9 cellular contexts compared by ENCODE assay signal in genomic region chrX:40922307-40922706, GRCh38.
DNase-seq lines count a peak whose midpoint lies in the region; ATAC-seq and TF ChIP-seq lines count a peak whose summit lies in the region.
"Had no signal": no experiment of that assay in that cellular context is flagged by ENCODE, and none has a peak within 500 bp of the region (broad histone marks: within the 10 kb centered on the region; RNA-seq: fewer than 3 reads in every experiment).

No MANE protein-coding gene starts in this region.

- H3K36me3 ChIP-seq in brain microvascular endothelial cell (replicated peaks) = no peaks in the 10 kb centered on the region
- H3K36me3 ChIP-seq in neural progenitor cell = no peaks in the 10 kb centered on the region
- H3K36me3 ChIP-seq in sigmoid colon = no peaks in the 10 kb centered on the region

- TF ChIP-seq POLR2A in sigmoid colon (IDR thresholded peaks at IDR 0.05) = no peak

- H3K27me3 Mint-ChIP-seq in neural progenitor cell (ENCODE audit: insufficient read depth, low read depth) = no peaks in the 10 kb centered on the region

- H3K9me3 Mint-ChIP-seq in neural progenitor cell = peaks cover 9% of the 10 kb centered on the region

- no peaks in the 10 kb centered on the region for H3K4me1 Mint-ChIP-seq in neural progenitor cell

- WGBS in sigmoid colon, 2 donors = 13 to 48% methylated on average over 7 of the region's 7 CpGs

- no peak overlapping the region for H3K27ac Mint-ChIP-seq in neural progenitor cell

- H3K79me2 ChIP-seq in neural progenitor cell (ENCODE audit: low read depth) = no peaks in the 10 kb centered on the region

- TF ChIP-seq EP300 in sigmoid colon (IDR thresholded peaks at IDR 0.05) = no peak

- no peaks in the 10 kb centered on the region for H3K9me3 ChIP-seq in neural progenitor cell (ENCODE audit: low read depth)
- no peaks in the 10 kb centered on the region for H3K9me3 ChIP-seq in sigmoid colon

- no peaks in the 10 kb centered on the region for H3F3A ChIP-seq in neural progenitor cell (ENCODE audit: low read depth)

- H3K36me3 Mint-ChIP-seq in neural progenitor cell = no peaks in the 10 kb centered on the region

- no peak for ATAC-seq in HG02938 (IDR thresholded peaks at IDR 0.05; ENCODE audit: unreplicated experiment)
- no peak for ATAC-seq in GM21390 (IDR thresholded peaks at IDR 0.05; ENCODE audit: unreplicated experiment)
- no peak for ATAC-seq in HG02885 (IDR thresholded peaks at IDR 0.05; ENCODE audit: poor library complexity, unreplicated experiment)

- TF ChIP-seq CTCF in GM12864 (IDR thresholded peaks at IDR 0.05; ENCODE audit: low read depth, low read length, missing control alignments) (peak; percentile 6), brain microvascular endothelial cell (IDR thresholded peaks at IDR 0.05; ENCODE audit: low read depth, low read length, missing control alignments) (peak; percentile 49), neural progenitor cell (IDR thresholded peaks at IDR 0.05) (peak; percentile 55), sigmoid colon (IDR thresholded peaks at IDR 0.05) (no peak)

- in situ Hi-C loops in brain microvascular endothelial cell (cut with HindIII; ENCODE audit: low pct_ligation_motif_present, low sequenced_read_pairs) = no loop called here

- H3K4me3 Mint-ChIP-seq in neural progenitor cell = no peak overlapping the region

- DNase-seq in GM12864 (ENCODE audit: low read depth) (no peak), M059J (ENCODE audit: low read depth) (peak; percentile 92), brain microvascular endothelial cell (peak; percentile 76), neural progenitor cell (ENCODE audit: low spot score) (peak; percentile 68), sigmoid colon (no peak)
- DNase-seq: stimulated activated CD4-positive, alpha-beta T cell treated with anti-CD3 and anti-CD28 coated beads, Interleukin-2, amount 100 ng/mL, for 48 hours had no signal

- H3K9ac ChIP-seq in neural progenitor cell = no peak overlapping the region

- H3K27me3 ChIP-seq in brain microvascular endothelial cell (replicated peaks) (no peaks in the 10 kb centered on the region), neural progenitor cell (no peaks in the 10 kb centered on the region), sigmoid colon (no peaks in the 10 kb centered on the region)

- H4K20me1 ChIP-seq in neural progenitor cell (ENCODE audit: low read depth) = no peaks in the 10 kb centered on the region

- intact Hi-C loops in sigmoid colon (cut with DNase I) = no loop called here

- H3K4me2 ChIP-seq in neural progenitor cell = no peak overlapping the region

- no peak overlapping the region for H2AFZ ChIP-seq in neural progenitor cell (replicated peaks)

- no peaks in the 10 kb centered on the region for H3K4me1 ChIP-seq in neural progenitor cell
- no peaks in the 10 kb centered on the region for H3K4me1 ChIP-seq in sigmoid colon

- H3K4me3 ChIP-seq in GM12864 (ENCODE audit: low read depth, low read length) = no peak overlapping the region
- H3K4me3 ChIP-seq in brain microvascular endothelial cell (ENCODE audit: low read depth, low read length) = no peak overlapping the region
- H3K4me3 ChIP-seq in neural progenitor cell = no peak overlapping the region
- H3K4me3 ChIP-seq in sigmoid colon = no peak overlapping the region

- peak overlapping the region; percentile 9 for H3K27ac ChIP-seq in brain microvascular endothelial cell
- no peak overlapping the region for H3K27ac ChIP-seq in neural progenitor cell
- H3K27ac ChIP-seq in sigmoid colon = no peak overlapping the region

Comparison
In these comparisons a context has a peak if more than half of its experiments do, and no peak if none do; other contexts are left out.
1. DNase-seq: peak in M059J (single experiment), brain microvascular endothelial cell (single experiment) and neural progenitor cell (single experiment); none in GM12864 (single experiment) and sigmoid colon (single experiment).
2. CTCF ChIP-seq: peak in GM12864 (single experiment), brain microvascular endothelial cell (single experiment) and neural progenitor cell (single experiment); none in sigmoid colon (0 of 4).